Comparison of ENCODE assay signal across 8 cellular contexts in the genomic region with DNA sequence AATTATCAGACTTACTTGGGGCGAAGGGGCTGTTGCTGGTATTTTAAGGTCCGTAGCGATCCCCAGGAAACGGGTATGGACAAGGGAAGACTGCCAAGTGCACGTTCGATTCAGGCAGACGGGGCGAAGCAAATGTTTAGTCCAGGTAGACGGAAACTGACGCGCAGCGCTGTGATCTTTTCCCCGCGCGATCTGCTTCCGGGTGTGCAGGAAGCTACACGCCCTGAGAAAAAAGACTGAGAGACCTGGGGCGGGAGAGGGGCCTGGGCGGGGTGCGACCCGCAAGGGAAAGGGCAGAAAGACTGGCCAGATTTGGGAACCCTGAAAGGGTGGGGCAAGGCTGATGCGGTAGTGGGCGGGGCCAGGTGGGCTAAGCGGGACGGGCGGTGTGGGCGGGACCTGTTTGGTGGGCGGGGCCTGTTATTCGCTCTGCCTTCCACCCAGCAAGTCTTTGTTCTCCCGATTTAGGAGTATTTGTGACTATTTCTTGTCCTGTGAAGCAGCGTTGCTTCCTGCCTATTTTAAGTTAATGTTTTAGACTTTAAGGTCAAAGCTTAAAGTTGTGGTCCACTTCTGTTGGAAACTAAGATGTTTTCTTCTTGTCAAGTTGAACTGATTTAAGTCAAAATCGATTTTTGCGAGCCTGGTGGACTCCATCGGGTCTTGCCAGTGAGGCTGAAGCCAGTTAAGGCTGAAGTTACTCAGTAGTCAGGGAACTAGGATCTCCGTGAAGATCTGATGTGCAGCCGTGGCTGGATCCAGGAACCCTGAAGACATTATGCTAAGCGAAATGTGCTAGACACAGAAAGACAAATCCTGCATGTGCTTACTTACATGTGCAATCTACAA. TPM values are rescaled to one million over a fixed set of nuclear protein-coding genes. Genes with fewer than 3 reads are reported as not detected.
DNase-seq lines count a peak whose midpoint lies in the region; ATAC-seq and TF ChIP-seq lines count a peak whose summit lies in the region.

Gene ZNF836 (minus strand): TSS at position 301 of the 849 bp plus-strand sequence. CDS start 3,549 bp downstream, outside the sequence.

- peak within 1 kb of the TSS; percentile 71 to 78 for H3K27ac ChIP-seq in left lung

- no peaks in the 10 kb centered on the region for H3K27me3 ChIP-seq in left lung

- DNase-seq in GM12865 (ENCODE audit: low read depth) (peak; percentile 89), NCI-H526 treated with DMSO at 0.1 percent for 48 hours (lab: John Stamatoyannopoulos, UW) (peak; percentile 70), dedifferentiated amniotic fluid mesenchymal stem cell (ENCODE audit: extremely low spot score) (peak; percentile 49), left lung (peak; percentile 94 to 98)
- DNase-seq in activated CD4-positive, alpha-beta T cell treated with anti-CD3 and anti-CD28 coated beads, Interleukin-2, amount 10 ng/mL, durations not matched to agents 24 days and 14 days: peak; percentile 96
- DNase-seq in stimulated activated CD4-positive, alpha-beta T cell treated with anti-CD3 and anti-CD28 coated beads, Interleukin-2, amount 100 ng/mL, for 24 hours: peak; percentile 91 to 92

- TF ChIP-seq CTCF in GM12865 (IDR thresholded peaks at IDR 0.05; ENCODE audit: insufficient read depth, low read depth, low read length, missing control alignments) (no peak), left lung (IDR thresholded peaks at IDR 0.05) (no peak)

- peaks cover 38% of the 10 kb centered on the region for H3K36me3 Mint-ChIP-seq in activated CD4-positive, alpha-beta T cell treated with anti-CD3 and anti-CD28 coated beads, Interleukin-2, amount 10 ng/mL, durations not matched to agents 24 days and 14 days (ENCODE audit: low read depth)

- ATAC-seq in HG03135 (IDR thresholded peaks at IDR 0.05; ENCODE audit: unreplicated experiment) (peak; percentile 74), left lung (peak; percentile 100), HG02884 (IDR thresholded peaks at IDR 0.05; ENCODE audit: unreplicated experiment) (no peak)

- peak within 1 kb of the TSS; percentile 94 for H3K27ac Mint-ChIP-seq in activated CD4-positive, alpha-beta T cell treated with anti-CD3 and anti-CD28 coated beads, Interleukin-2, amount 10 ng/mL, durations not matched to agents 24 days and 14 days

- H3K9me3 ChIP-seq in left lung: no peaks in the 10 kb centered on the region

- H3K36me3 ChIP-seq in left lung: peaks cover 0 to 28% of the 10 kb centered on the region in 2 donors

- peaks cover 14% of the 10 kb centered on the region for H3K9me3 Mint-ChIP-seq in activated CD4-positive, alpha-beta T cell treated with anti-CD3 and anti-CD28 coated beads, Interleukin-2, amount 10 ng/mL, durations not matched to agents 24 days and 14 days

- H3K4me1 ChIP-seq in left lung: peaks cover 7 to 24% of the 10 kb centered on the region in 2 donors

- H3K4me3 ChIP-seq in GM12865 (ENCODE audit: low read depth, low read length): peak within 1 kb of the TSS; percentile 81
- H3K4me3 ChIP-seq in left lung: peak within 1 kb of the TSS; percentile 59 to 66

- peaks cover 19% of the 10 kb centered on the region for H3K4me1 Mint-ChIP-seq in activated CD4-positive, alpha-beta T cell treated with anti-CD3 and anti-CD28 coated beads, Interleukin-2, amount 10 ng/mL, durations not matched to agents 24 days and 14 days

- peak within 1 kb of the TSS; percentile 93 for H3K4me3 Mint-ChIP-seq in activated CD4-positive, alpha-beta T cell treated with anti-CD3 and anti-CD28 coated beads, Interleukin-2, amount 10 ng/mL, durations not matched to agents 24 days and 14 days

- intact Hi-C loops in activated CD4-positive, alpha-beta T cell treated with anti-CD3 and anti-CD28 coated beads, Interleukin-2, amount 10 ng/mL, durations not matched to agents 24 days and 14 days (cut with micrococcal nuclease): loop anchor here (1.0 kb wide), 2 partner anchors 18 to 31 kb away; no protein-coding TSS in a partner anchor
- intact Hi-C loops in left lung (cut with DNase I): no loop called here

- H3K27me3 Mint-ChIP-seq in activated CD4-positive, alpha-beta T cell treated with anti-CD3 and anti-CD28 coated beads, Interleukin-2, amount 10 ng/mL, durations not matched to agents 24 days and 14 days: no peaks in the 10 kb centered on the region

RNA-seq across cellular contexts. Expression of gene ZNF836, which starts in this region (rescaled TPM):
- 6.3 and 6.7 TPM in 2 replicates for total RNA-seq in activated CD4-positive, alpha-beta T cell treated with anti-CD3 and anti-CD28 coated beads, Interleukin-2, amount 10 ng/mL, durations not matched to agents 24 days and 14 days
- 10 to 100 TPM; 13.1 to 17.4 TPM for total RNA-seq in left lung
